Comparison of ENCODE assay signal across 10 cellular contexts in genomic region chr1:226704169-226704921, GRCh38. TPM values are rescaled to one million over a fixed set of nuclear protein-coding genes. Genes with fewer than 3 reads are reported as not detected.
DNase-seq lines count a peak whose midpoint lies in the region; ATAC-seq and TF ChIP-seq lines count a peak whose summit lies in the region.
"Had no signal": no experiment of that assay in that cellular context is flagged by ENCODE, and none has a peak within 500 bp of the region (broad histone marks: within the 10 kb centered on the region; RNA-seq: fewer than 3 reads in every experiment).

No MANE protein-coding gene starts in this region.

- H3K4me2 ChIP-seq in Karpas-422 (ENCODE audit: low read depth, low read length, poor library complexity, severe bottlenecking) (peak overlapping the region; percentile 76), parathyroid adenoma (ENCODE audit: low read length) (peak overlapping the region; percentile 98)

- H3K27ac Mint-ChIP-seq in CD4-positive, alpha-beta T cell: peak overlapping the region; percentile 95

- H3K9me3 Mint-ChIP-seq in CD4-positive, alpha-beta T cell: no peaks in the 10 kb centered on the region

- H3K9me2 ChIP-seq in Karpas-422 (replicated peaks; ENCODE audit: insufficient read depth, low read length): no peaks in the 10 kb centered on the region

- TF ChIP-seq CTCF in CD4-positive, alpha-beta T cell (IDR thresholded peaks at IDR 0.05): no peak
- no peak for TF ChIP-seq CTCF in colonic mucosa (IDR thresholded peaks at IDR 0.05)
- TF ChIP-seq CTCF in parathyroid adenoma (IDR thresholded peaks at IDR 0.05): no peak
- TF ChIP-seq CTCF in GM13976 (IDR thresholded peaks at IDR 0.05; ENCODE audit: borderline replicate concordance, control extremely low read depth, extremely low read depth, insufficient read depth, missing control alignments): no peak

- H3K4me3 ChIP-seq in Karpas-422 (ENCODE audit: low read length): peak overlapping the region; percentile 49
- H3K4me3 ChIP-seq in colonic mucosa: no peak overlapping the region
- peak overlapping the region; percentile 72 for H3K4me3 ChIP-seq in parathyroid adenoma (ENCODE audit: low read depth, low read length)

- ATAC-seq in CD4-positive, alpha-beta T cell (ENCODE audit: poor library complexity): no peak
- no peak for ATAC-seq in GM21529 (IDR thresholded peaks at IDR 0.05; ENCODE audit: unreplicated experiment)

- H3K36me3 Mint-ChIP-seq in CD4-positive, alpha-beta T cell (ENCODE audit: low read depth): peaks cover 90% of the 10 kb centered on the region

- no peaks in the 10 kb centered on the region for H3K27me3 Mint-ChIP-seq in CD4-positive, alpha-beta T cell

- H3K36me3 ChIP-seq in Karpas-422 (ENCODE audit: insufficient read depth, low read length): peaks cover 34% of the 10 kb centered on the region
- H3K36me3 ChIP-seq in colonic mucosa: no peaks in the 10 kb centered on the region
- no peaks in the 10 kb centered on the region for H3K36me3 ChIP-seq in parathyroid adenoma (ENCODE audit: control insufficient read depth, insufficient read depth, low read length)

- in situ Hi-C loops in GM13976 (cut with MboI; ENCODE audit: low sequenced_read_pairs, unreplicated experiment): no loop called here

- H2AFZ ChIP-seq in Karpas-422 (ENCODE audit: low read length): no peak overlapping the region
- no peak overlapping the region for H2AFZ ChIP-seq in parathyroid adenoma

- H3K27me3 ChIP-seq in CD4-positive, alpha-beta T cell (ENCODE audit: control insufficient read depth, insufficient read depth, low read length): no peaks in the 10 kb centered on the region
- no peaks in the 10 kb centered on the region for H3K27me3 ChIP-seq in Karpas-422 (ENCODE audit: low read length)
- no peaks in the 10 kb centered on the region for H3K27me3 ChIP-seq in colonic mucosa
- H3K27me3 ChIP-seq in parathyroid adenoma (ENCODE audit: control insufficient read depth, insufficient read depth, low read length): no peaks in the 10 kb centered on the region
- H3K27me3 ChIP-seq: foreskin keratinocyte had no signal

- H3K4me1 ChIP-seq in Karpas-422 (ENCODE audit: low read length): peaks cover 99% of the 10 kb centered on the region
- H3K4me1 ChIP-seq in colonic mucosa: peaks cover 3% of the 10 kb centered on the region
- H3K4me1 ChIP-seq in parathyroid adenoma: no peaks in the 10 kb centered on the region

- peaks cover 91% of the 10 kb centered on the region for H3K4me1 Mint-ChIP-seq in CD4-positive, alpha-beta T cell (ENCODE audit: low read depth)

- H4K20me1 ChIP-seq in Karpas-422 (ENCODE audit: insufficient read depth, low read depth, low read length): peaks cover 72% of the 10 kb centered on the region

- H3K79me2 ChIP-seq in Karpas-422 (ENCODE audit: low read length) (peaks cover 82% of the 10 kb centered on the region), parathyroid adenoma (no peaks in the 10 kb centered on the region)

- POLR2A ChIA-PET in CD4-positive, alpha-beta T cell (lab: Charles Lee): interaction anchor here (0.6 to 3.2 kb wide), 10 partner anchors 10 to 122 kb away, joined by 3 to 14 read pairs (median 4); partner anchors contain the start of gene ITPKB

- peak overlapping the region; percentile 83 for H3K4me3 Mint-ChIP-seq in CD4-positive, alpha-beta T cell

- intact Hi-C loops in CD4-positive, alpha-beta T cell (cut with DNase I, micrococcal nuclease): loop anchor here in 1 of 2 experiments (5.0 to 10.0 kb wide), 3 partner anchors 33 to 120 kb away; partner anchors contain the start of gene ITPKB
- intact Hi-C loops in colonic mucosa (cut with DNase I): no loop called here

- H3K9ac ChIP-seq in Karpas-422 (ENCODE audit: low read length) (peak overlapping the region; percentile 60), colonic mucosa (ENCODE audit: low read depth in 2 of 2, low read length in 2 of 2) (no peak overlapping the region), parathyroid adenoma (no peak overlapping the region)

- H3K27ac ChIP-seq in CD4-positive, alpha-beta T cell (ENCODE audit: low read depth, low read length): peak overlapping the region; percentile 95
- H3K27ac ChIP-seq in Karpas-422 (ENCODE audit: low read length) (no peak overlapping the region), colonic mucosa (peak overlapping the region; percentile 88), parathyroid adenoma (no peak overlapping the region)

- DNase-seq in CD4-positive, alpha-beta T cell: no peak
- DNase-seq in Karpas-422 (no peak), colonic mucosa (no peak), GM13976 (ENCODE audit: low spot score) (no peak), DMS53 treated with DMSO at 0.1 percent for 48 hours (lab: John Stamatoyannopoulos, UW; ENCODE audit: unreplicated experiment) (no peak), NCI-H82 (lab: John Stamatoyannopoulos, UW) (no peak)
- DNase-seq: foreskin keratinocyte, NCI-H2081 treated with DMSO at 0.1 percent for 48 hours had no signal

- no peaks in the 10 kb centered on the region for H3K9me3 ChIP-seq in CD4-positive, alpha-beta T cell (ENCODE audit: control insufficient read depth, low read length)
- H3K9me3 ChIP-seq in Karpas-422 (ENCODE audit: low read length): no peaks in the 10 kb centered on the region
- H3K9me3 ChIP-seq in colonic mucosa: no peaks in the 10 kb centered on the region
- no peaks in the 10 kb centered on the region for H3K9me3 ChIP-seq in parathyroid adenoma (ENCODE audit: control insufficient read depth, low read length)

- CTCF ChIA-PET in CD4-positive, alpha-beta T cell (lab: Charles Lee): interaction anchor here (0.7 to 2.1 kb wide), 6 partner anchors 8 to 134 kb away, joined by 3 to 6 read pairs (median 3); partner anchors contain the start of gene ITPKB

RNA-seq across cellular contexts. Expression of gene ITPKB, which starts 34.7 kb away (rescaled TPM):
- 100 to 1,000 TPM; 565 to 583 TPM for total RNA-seq in CD4-positive, alpha-beta T cell
- total RNA-seq in Karpas-422 (2014; rRNA removed; shearing (Covaris generic); ENCODE audit: low replicate concordance): 79.0 and 132 TPM in 2 replicates
- total RNA-seq in colonic mucosa: 10 to 100 TPM; 11.6 to 16.9 TPM

Comparison
In these comparisons a context has a peak if more than half of its experiments do, and no peak if none do; other contexts are left out.
1. H3K27ac ChIP-seq: peak in CD4-positive, alpha-beta T cell (single experiment) and colonic mucosa (single experiment); none in Karpas-422 (single experiment) and parathyroid adenoma (single experiment).